ENCODE assay signal across 8 cellular contexts in the genomic region with DNA sequence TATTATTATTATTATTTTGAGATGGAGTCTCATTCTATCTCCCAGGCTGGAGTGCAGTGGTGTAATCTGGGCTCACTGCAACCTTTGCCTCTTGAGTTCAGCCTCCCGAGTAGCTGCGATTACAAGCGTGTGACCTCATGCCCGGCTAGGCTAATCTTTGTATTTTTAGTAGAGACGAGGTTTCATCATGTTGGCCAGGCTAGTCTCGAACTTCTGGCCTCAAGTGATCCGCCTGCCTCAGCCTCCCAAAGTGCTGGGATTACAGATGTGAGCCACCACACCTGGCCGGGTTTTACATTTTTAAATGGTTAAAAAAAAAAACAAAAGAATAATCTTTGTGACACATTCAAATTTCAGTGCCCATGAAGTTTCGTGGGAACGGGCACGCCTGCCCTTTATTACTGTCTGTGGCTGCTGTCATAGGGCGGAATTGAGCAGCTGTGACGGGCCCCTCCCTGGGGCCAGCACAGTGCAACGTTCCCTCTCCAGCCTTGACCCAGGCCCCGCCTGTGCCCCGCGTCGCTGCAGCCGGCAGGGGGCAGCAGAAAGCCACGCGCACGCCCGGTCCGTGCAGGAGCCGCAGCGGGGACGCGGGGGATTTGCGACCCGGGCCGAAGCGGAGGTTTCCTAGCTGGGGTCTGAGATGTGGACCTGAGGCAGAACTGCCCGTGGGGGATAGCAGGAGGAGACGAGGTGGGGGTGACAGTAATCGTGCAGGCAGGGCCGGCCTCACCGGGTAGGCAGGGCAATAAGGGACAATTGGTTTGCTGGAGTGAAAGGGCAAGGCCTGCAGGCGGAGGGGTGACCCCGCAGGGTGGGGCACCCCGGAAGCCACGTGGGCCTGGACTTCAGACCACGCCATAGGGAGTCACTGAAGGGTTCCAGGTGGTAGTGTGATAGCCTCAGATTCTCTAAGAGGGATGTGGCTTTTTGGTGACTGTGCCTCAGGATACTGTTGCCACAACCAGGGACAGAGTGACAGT. TPM values are rescaled to one million over a fixed set of nuclear protein-coding genes. Genes with fewer than 3 reads are reported as not detected.
DNase-seq lines count a peak whose midpoint lies in the region; ATAC-seq and TF ChIP-seq lines count a peak whose summit lies in the region.

No MANE protein-coding gene starts in this region.

- H3K79me2 ChIP-seq in GM23248 (ENCODE audit: insufficient read depth): no peaks in the 10 kb centered on the region

- peak; percentile 94 to 97 for ATAC-seq in upper lobe of left lung (ENCODE audit: low FRiP score in 2 of 2)

- intact Hi-C loops in cardiac septum (cut with DNase I): loop anchor here (2.0 to 10.0 kb wide), 3 partner anchors 113 to 431 kb away; a partner anchor contains a TSS

- peak overlapping the region; percentile 69 for H3K4me3 Mint-ChIP-seq in activated naive CD8-positive, alpha-beta T cell treated with anti-CD3 and anti-CD28 coated beads for 36 hours

- H3K36me3 ChIP-seq in GM23248 (ENCODE audit: low read depth): no peaks in the 10 kb centered on the region
- no peaks in the 10 kb centered on the region for H3K36me3 ChIP-seq in KOPT-K1 (ENCODE audit: insufficient read depth, low read length)
- H3K36me3 ChIP-seq in upper lobe of left lung: no peaks in the 10 kb centered on the region

- H3K9ac ChIP-seq in GM23248: peak overlapping the region; percentile 70

- H3K27ac Mint-ChIP-seq in activated naive CD8-positive, alpha-beta T cell treated with anti-CD3 and anti-CD28 coated beads for 36 hours: peak overlapping the region; percentile 66

- H3K27me3 Mint-ChIP-seq in activated naive CD8-positive, alpha-beta T cell treated with anti-CD3 and anti-CD28 coated beads for 36 hours: no peaks in the 10 kb centered on the region

- H2AFZ ChIP-seq in GM23248: peak overlapping the region; percentile 96

- H3K4me1 Mint-ChIP-seq in activated naive CD8-positive, alpha-beta T cell treated with anti-CD3 and anti-CD28 coated beads for 36 hours: peaks cover 25% of the 10 kb centered on the region

- H3K4me2 ChIP-seq in GM23248 (ENCODE audit: unreplicated experiment): peak overlapping the region; percentile 87

- in situ Hi-C loops in G401 (cut with HindIII; ENCODE audit: low sequenced_read_pairs): loop anchor here (10.0 kb wide), 1 partner anchor 51 kb away; no protein-coding TSS in a partner anchor
- in situ Hi-C loops in GM23248 (cut with MboI): loop anchor here (25.0 kb wide), 1 partner anchor 258 kb away; no protein-coding TSS in a partner anchor

- no peaks in the 10 kb centered on the region for H3K9me2 ChIP-seq in GM23248 (ENCODE audit: insufficient read depth)

- no peak for TF ChIP-seq EP300 in upper lobe of left lung (IDR thresholded peaks at IDR 0.05)

- WGBS in GM23248 (ENCODE audit: low coverage in 1 of 2, low lambda C conversion rate in 2 of 2, missing lambda C conversion rate in 2 of 2), 2 experiments: 7 to 9% methylated on average over 41 to 42 of the region's 42 CpGs
- WGBS in upper lobe of left lung, 2 donors: 10 to 13% methylated on average over 38 to 42 of the region's 42 CpGs

- H3K27me3 ChIP-seq in GM23248 (replicated peaks; ENCODE audit: insufficient read depth) (no peaks in the 10 kb centered on the region), upper lobe of left lung (no peaks in the 10 kb centered on the region)

- H3K9me3 ChIP-seq in GM23248 (ENCODE audit: low read depth) (no peaks in the 10 kb centered on the region), KOPT-K1 (ENCODE audit: insufficient read depth, low read length, poor library complexity, severe bottlenecking) (no peaks in the 10 kb centered on the region), upper lobe of left lung (no peaks in the 10 kb centered on the region)

- peak in 1 of 4 donors; percentile 20 for TF ChIP-seq POLR2A in upper lobe of left lung (IDR thresholded peaks at IDR 0.05)

- H3K9me3 Mint-ChIP-seq in activated naive CD8-positive, alpha-beta T cell treated with anti-CD3 and anti-CD28 coated beads for 36 hours: no peaks in the 10 kb centered on the region

- no peak overlapping the region for H3K27ac ChIP-seq in GM23248
- peak overlapping the region; percentile 12 for H3K27ac ChIP-seq in KOPT-K1 (ENCODE audit: low read depth, low read length, poor library complexity, severe bottlenecking)
- H3K27ac ChIP-seq in upper lobe of left lung: peak overlapping the region; percentile 48 to 81 (median 66)

- peak; percentile 43 for DNase-seq in G401 (ENCODE audit: low spot score)
- DNase-seq in GM23248: peak; percentile 80
- peak; percentile 68 for DNase-seq in SKM-1 treated with dmso at 0.1 percent for 144 hours (lab: John Stamatoyannopoulos, UW; ENCODE audit: unreplicated experiment)
- peak; percentile 80 for DNase-seq in activated naive CD8-positive, alpha-beta T cell treated with anti-CD3 and anti-CD28 coated beads for 36 hours
- DNase-seq in cardiac septum (ENCODE audit: low spot score): peak; percentile 92
- peak; percentile 19 for DNase-seq in pons (ENCODE audit: low spot score)
- peak; percentile 83 to 98 for DNase-seq in upper lobe of left lung

- H3K4me3 ChIP-seq in GM23248 (peak overlapping the region; percentile 77), upper lobe of left lung (peak overlapping the region in 3 of 4 donors; percentile 27 to 49 (median 48))

- H3K36me3 Mint-ChIP-seq in activated naive CD8-positive, alpha-beta T cell treated with anti-CD3 and anti-CD28 coated beads for 36 hours: peaks cover 11% of the 10 kb centered on the region

- TF ChIP-seq CTCF in upper lobe of left lung (IDR thresholded peaks at IDR 0.05): peak; percentile 97 to 98 (median 98)

- peaks cover 12% of the 10 kb centered on the region for H3K4me1 ChIP-seq in GM23248 (ENCODE audit: insufficient read depth)
- H3K4me1 ChIP-seq in upper lobe of left lung: peaks cover 29 to 47% (median 39%) of the 10 kb centered on the region in 4 donors

- H3F3A ChIP-seq in GM23248 (ENCODE audit: insufficient read depth): peaks cover 8% of the 10 kb centered on the region; the same call in 1 of the 2 replicates

- H4K20me1 ChIP-seq in GM23248 (ENCODE audit: insufficient read depth): no peaks in the 10 kb centered on the region

RNA-seq across cellular contexts. Expression of a gene that starts 54.3 kb away (rescaled TPM):
- total RNA-seq in G401 (2014; rRNA removed; shearing (Covaris generic)): 3.1 TPM in 1 of 2 replicates, not detected in the other
- total RNA-seq in GM23248 (2014; rRNA removed; shearing (Covaris generic)): 2.1 and 11.8 TPM in 2 replicates
- 2.3 and 3.8 TPM in 2 replicates for polyA plus RNA-seq in GM23248 (2016; fragmentation: Nextera tagmentation; extraction: Ambion mirVana)
- 100 to 1,000 TPM in 1 of 2 experiments, 10 to 100 TPM in 1; 97.8 to 101 TPM for total RNA-seq in activated naive CD8-positive, alpha-beta T cell treated with anti-CD3 and anti-CD28 coated beads for 36 hours
- total RNA-seq in cardiac septum: 5.7 TPM
- total RNA-seq in upper lobe of left lung: 10 to 100 TPM; 10.3 to 28.3 (median 20.0) TPM

RNA-seq across cellular contexts. Expression of a gene that starts 59.6 kb away (rescaled TPM):
- total RNA-seq in G401 (2014; rRNA removed; shearing (Covaris generic)): 97.6 and 102 TPM in 2 replicates
- 79.7 and 86.4 TPM in 2 replicates for total RNA-seq in GM23248 (2014; rRNA removed; shearing (Covaris generic))
- 368 TPM in 2 replicates for polyA plus RNA-seq in GM23248 (2016; fragmentation: Nextera tagmentation; extraction: Ambion mirVana)
- total RNA-seq in activated naive CD8-positive, alpha-beta T cell treated with anti-CD3 and anti-CD28 coated beads for 36 hours: 10 to 100 TPM; 70.9 to 74.2 TPM
- 131 TPM for total RNA-seq in cardiac septum
- total RNA-seq in upper lobe of left lung: 100 to 1,000 TPM in 3 of 6 donors, 10 to 100 TPM in 3; 49.2 to 119 (median 100) TPM

Comparison
In these comparisons a context has a peak if more than half of its experiments do, and no peak if none do; other contexts are left out.
1. DNase-seq: peak in every context shown above with its lines; median percentile 92 in cardiac septum; 90 in upper lobe of left lung; 80 in GM23248; 80 in activated naive CD8-positive, alpha-beta T cell treated with anti-CD3 and anti-CD28 coated beads for 36 hours; 68 in SKM-1 treated with dmso at 0.1 percent for 144 hours; 43 in G401; 19 in pons.